In genomic region chr3:37031115-37031682, GRCh38 we compare ENCODE assay signal across 2 cellular contexts.
A peak's percentile ranks its signal among the peaks of the same experiment; 100 is the strongest.
TF ChIP-seq lines count a peak whose summit lies in the region.

No MANE protein-coding gene starts in this region.

TF ChIP-seq in liver, 16 proteins besides CTCF, POLR2A, EP300 and RAD21:
- no peak for TF ChIP-seq EGR1 (IDR thresholded peaks at IDR 0.05; ENCODE audit: low read depth in 2 of 2)
- TF ChIP-seq RXRA (IDR thresholded peaks at IDR 0.05) = peak; percentile 33 to 37
- no peak for TF ChIP-seq FOXA2 (IDR thresholded peaks at IDR 0.05)
- TF ChIP-seq JUND (IDR thresholded peaks at IDR 0.05) = no peak

TF ChIP-seq in HepG2, 621 proteins besides CTCF, POLR2A, EP300 and RAD21:
- TF ChIP-seq ZNF598 (CRISPR knock-in tag; IDR thresholded peaks at IDR 0.05; ENCODE audit: borderline replicate concordance) (no peak), HIVEP1 (CRISPR knock-in tag; IDR thresholded peaks at IDR 0.05) (no peak), ZNF331 (CRISPR knock-in tag; IDR thresholded peaks at IDR 0.05) (no peak), PBX2 (CRISPR knock-in tag; IDR thresholded peaks at IDR 0.05) (no peak), TFDP2 (CRISPR knock-in tag; IDR thresholded peaks at IDR 0.05) (no peak), ZNF543 (CRISPR knock-in tag; IDR thresholded peaks at IDR 0.05) (no peak), ZBTB42 (CRISPR knock-in tag; IDR thresholded peaks at IDR 0.05) (no peak), ISX (CRISPR knock-in tag; conservative IDR thresholded peaks at IDR 0.05) (no peak), ZNF468 (CRISPR knock-in tag; IDR thresholded peaks at IDR 0.05) (no peak)
